Comparison of ENCODE assay signal across 22 cellular contexts in genomic region chr2:2104331-2104730, GRCh38.
"Had no signal": no experiment of that assay in that cellular context is flagged by ENCODE, and none has a peak within 500 bp of the region (broad histone marks: within the 10 kb centered on the region; RNA-seq: fewer than 3 reads in every experiment).

No MANE protein-coding gene starts in this region.

- FAIRE-seq: colon, endothelial cell of umbilical vein, frontal cortex, islet of Langerhans, keratinocyte had no signal

- H3K27ac Mint-ChIP-seq: mesothelial cell of epicardium; naive thymus-derived CD4-positive, alpha-beta T cell had no signal

- H3K4me3 ChIP-seq: coronary artery, dorsolateral prefrontal cortex, esophagus muscularis mucosa, gastroesophageal sphincter, heart left ventricle, left lung, lower lobe of right lung had no signal

- H3K36me3 Mint-ChIP-seq: mesothelial cell of epicardium; naive thymus-derived CD4-positive, alpha-beta T cell had no signal

- H3K4me1 ChIP-seq: foreskin keratinocyte, gastroesophageal sphincter, left lung, lower lobe of right lung had no signal

- ATAC-seq: foreskin keratinocyte; gastroesophageal sphincter; heart left ventricle; left cardiac atrium; left lung; left ventricle myocardium superior; lower lobe of right lung; naive thymus-derived CD4-positive, alpha-beta T cell had no signal

- H3K27me3 ChIP-seq: foreskin keratinocyte, heart left ventricle, left lung had no signal

- H3K4me3 Mint-ChIP-seq: mesothelial cell of epicardium; naive thymus-derived CD4-positive, alpha-beta T cell had no signal

- DNase-seq: dermis blood vessel endothelial cell; effector CD4-positive, alpha-beta T cell; effector memory CD4-positive, alpha-beta T cell; foreskin keratinocyte; heart left ventricle; hippocampal formation; left cardiac atrium; left lung; left ventricle myocardium superior; lower lobe of right lung; mesenchymal stem cell; naive thymus-derived CD4-positive, alpha-beta T cell had no signal

- H3K9me3 Mint-ChIP-seq: mesothelial cell of epicardium had no signal

- H3K9me3 ChIP-seq: esophagus muscularis mucosa, gastroesophageal sphincter, heart left ventricle, left lung, lower lobe of right lung had no signal

- H3K27ac ChIP-seq: coronary artery, esophagus muscularis mucosa, foreskin keratinocyte, gastroesophageal sphincter, heart left ventricle, left lung, lower lobe of right lung had no signal

- H3K36me3 ChIP-seq: esophagus muscularis mucosa, gastroesophageal sphincter, heart left ventricle, left lung, lower lobe of right lung had no signal
